ENCODE assay signal across 1 cellular context in genomic region chr1:24409535-24409934, GRCh38.
TF ChIP-seq lines count a peak whose summit lies in the region.

No MANE protein-coding gene starts in this region.

TF ChIP-seq in endothelial cell of umbilical vein, 7 proteins besides CTCF, POLR2A, EP300 and RAD21:
- TF ChIP-seq FOS (IDR thresholded peaks at IDR 0.05; ENCODE audit: borderline replicate concordance, insufficient read depth, low read length) (peak; percentile 70), MYC (IDR thresholded peaks at IDR 0.05; ENCODE audit: low read depth, low read length) (no peak), EZH2 (IDR thresholded peaks at IDR 0.05; ENCODE audit: borderline replicate concordance, low read depth, low read length, severe bottlenecking) (no peak), POLR2AphosphoS5 (IDR thresholded peaks at IDR 0.05; ENCODE audit: insufficient read depth, low read depth, low read length) (no peak), JUN (IDR thresholded peaks at IDR 0.05; ENCODE audit: borderline replicate concordance, insufficient read depth, insufficient read length, low read depth) (no peak), GATA2 (IDR thresholded peaks at IDR 0.05; ENCODE audit: insufficient read depth, insufficient read length, low read depth, low read length) (no peak), MAX (IDR thresholded peaks at IDR 0.05; ENCODE audit: insufficient read depth, insufficient read length) (no peak)
